1 cellular context compared by ENCODE assay signal in genomic region chr6:158687507-158687906, GRCh38.
TF ChIP-seq lines count a peak whose summit lies in the region.

No MANE protein-coding gene starts in this region.

TF ChIP-seq in WTC11, 78 proteins besides CTCF, POLR2A, EP300 and RAD21 (continued from another document):
- TF ChIP-seq ARID4B (CRISPR knock-in tag; IDR thresholded peaks at IDR 0.05; ENCODE audit: borderline replicate concordance) = no peak
- no peak for TF ChIP-seq TCF7 (CRISPR knock-in tag; IDR thresholded peaks at IDR 0.05; ENCODE audit: low read depth)
- no peak for TF ChIP-seq FOXP1 (CRISPR knock-in tag; IDR thresholded peaks at IDR 0.05; ENCODE audit: borderline replicate concordance)
- TF ChIP-seq SOX15 (CRISPR knock-in tag; IDR thresholded peaks at IDR 0.05) = no peak
- no peak for TF ChIP-seq NR3C1 (CRISPR knock-in tag; conservative IDR thresholded peaks at IDR 0.05; ENCODE audit: low read depth)
- TF ChIP-seq FOXP4 (CRISPR knock-in tag; IDR thresholded peaks at IDR 0.05) = no peak
- TF ChIP-seq, protein P1, sequence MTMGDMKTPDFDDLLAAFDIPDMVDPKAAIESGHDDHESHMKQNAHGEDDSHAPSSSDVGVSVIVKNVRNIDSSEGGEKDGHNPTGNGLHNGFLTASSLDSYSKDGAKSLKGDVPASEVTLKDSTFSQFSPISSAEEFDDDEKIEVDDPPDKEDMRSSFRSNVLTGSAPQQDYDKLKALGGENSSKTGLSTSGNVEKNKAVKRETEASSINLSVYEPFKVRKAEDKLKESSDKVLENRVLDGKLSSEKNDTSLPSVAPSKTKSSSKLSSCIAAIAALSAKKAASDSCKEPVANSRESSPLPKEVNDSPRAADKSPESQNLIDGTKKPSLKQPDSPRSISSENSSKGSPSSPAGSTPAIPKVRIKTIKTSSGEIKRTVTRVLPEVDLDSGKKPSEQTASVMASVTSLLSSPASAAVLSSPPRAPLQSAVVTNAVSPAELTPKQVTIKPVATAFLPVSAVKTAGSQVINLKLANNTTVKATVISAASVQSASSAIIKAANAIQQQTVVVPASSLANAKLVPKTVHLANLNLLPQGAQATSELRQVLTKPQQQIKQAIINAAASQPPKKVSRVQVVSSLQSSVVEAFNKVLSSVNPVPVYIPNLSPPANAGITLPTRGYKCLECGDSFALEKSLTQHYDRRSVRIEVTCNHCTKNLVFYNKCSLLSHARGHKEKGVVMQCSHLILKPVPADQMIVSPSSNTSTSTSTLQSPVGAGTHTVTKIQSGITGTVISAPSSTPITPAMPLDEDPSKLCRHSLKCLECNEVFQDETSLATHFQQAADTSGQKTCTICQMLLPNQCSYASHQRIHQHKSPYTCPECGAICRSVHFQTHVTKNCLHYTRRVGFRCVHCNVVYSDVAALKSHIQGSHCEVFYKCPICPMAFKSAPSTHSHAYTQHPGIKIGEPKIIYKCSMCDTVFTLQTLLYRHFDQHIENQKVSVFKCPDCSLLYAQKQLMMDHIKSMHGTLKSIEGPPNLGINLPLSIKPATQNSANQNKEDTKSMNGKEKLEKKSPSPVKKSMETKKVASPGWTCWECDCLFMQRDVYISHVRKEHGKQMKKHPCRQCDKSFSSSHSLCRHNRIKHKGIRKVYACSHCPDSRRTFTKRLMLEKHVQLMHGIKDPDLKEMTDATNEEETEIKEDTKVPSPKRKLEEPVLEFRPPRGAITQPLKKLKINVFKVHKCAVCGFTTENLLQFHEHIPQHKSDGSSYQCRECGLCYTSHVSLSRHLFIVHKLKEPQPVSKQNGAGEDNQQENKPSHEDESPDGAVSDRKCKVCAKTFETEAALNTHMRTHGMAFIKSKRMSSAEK (CRISPR knock-in tag; IDR thresholded peaks at IDR 0.05; ENCODE audit: borderline replicate concordance) = no peak
- no peak for TF ChIP-seq ZNF671 (CRISPR knock-in tag; IDR thresholded peaks at IDR 0.05)
- TF ChIP-seq RORB (CRISPR knock-in tag; IDR thresholded peaks at IDR 0.05) = no peak
- TF ChIP-seq, protein P2, sequence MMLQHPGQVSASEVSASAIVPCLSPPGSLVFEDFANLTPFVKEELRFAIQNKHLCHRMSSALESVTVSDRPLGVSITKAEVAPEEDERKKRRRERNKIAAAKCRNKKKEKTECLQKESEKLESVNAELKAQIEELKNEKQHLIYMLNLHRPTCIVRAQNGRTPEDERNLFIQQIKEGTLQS (CRISPR knock-in tag; conservative IDR thresholded peaks at IDR 0.05) = no peak
- no peak for TF ChIP-seq TEAD4 (CRISPR knock-in tag; IDR thresholded peaks at IDR 0.05)
- TF ChIP-seq, protein P3, sequence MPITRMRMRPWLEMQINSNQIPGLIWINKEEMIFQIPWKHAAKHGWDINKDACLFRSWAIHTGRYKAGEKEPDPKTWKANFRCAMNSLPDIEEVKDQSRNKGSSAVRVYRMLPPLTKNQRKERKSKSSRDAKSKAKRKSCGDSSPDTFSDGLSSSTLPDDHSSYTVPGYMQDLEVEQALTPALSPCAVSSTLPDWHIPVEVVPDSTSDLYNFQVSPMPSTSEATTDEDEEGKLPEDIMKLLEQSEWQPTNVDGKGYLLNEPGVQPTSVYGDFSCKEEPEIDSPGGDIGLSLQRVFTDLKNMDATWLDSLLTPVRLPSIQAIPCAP (CRISPR knock-in tag; IDR thresholded peaks at IDR 0.05) = no peak
- TF ChIP-seq, protein P4, sequence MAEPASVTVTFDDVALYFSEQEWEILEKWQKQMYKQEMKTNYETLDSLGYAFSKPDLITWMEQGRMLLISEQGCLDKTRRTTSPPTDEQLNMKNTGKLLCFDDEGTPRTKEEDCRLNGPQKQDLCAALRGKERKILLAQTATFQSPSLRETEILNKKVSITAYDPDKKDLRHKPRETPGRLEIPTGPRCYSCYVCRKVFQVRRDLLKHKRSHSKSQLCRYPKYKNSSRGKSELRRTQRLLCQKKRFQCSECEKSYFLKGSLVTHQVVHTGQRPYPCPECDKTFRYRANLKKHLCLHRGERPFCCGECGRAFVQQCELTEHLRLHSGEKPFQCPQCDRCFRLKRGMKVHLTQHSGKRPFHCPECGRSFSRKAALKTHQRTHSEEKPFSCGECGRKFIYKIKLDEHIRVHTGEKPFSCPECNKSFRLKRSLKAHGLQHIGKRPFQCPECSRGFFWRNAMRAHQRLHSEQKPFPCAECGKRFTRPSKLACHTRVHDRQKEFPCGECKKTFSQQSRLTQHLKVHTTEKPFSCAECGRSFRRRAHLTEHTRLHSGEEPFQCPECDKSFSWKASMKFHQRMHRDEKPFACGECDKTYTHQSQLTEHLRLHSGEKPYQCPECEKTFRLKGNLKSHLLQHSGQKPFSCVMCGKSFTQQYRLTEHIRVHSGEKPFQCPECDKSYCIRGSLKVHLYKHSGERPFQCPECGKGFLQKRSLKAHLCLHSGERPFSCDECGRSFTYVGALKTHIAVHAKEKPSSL (CRISPR knock-in tag; conservative IDR thresholded peaks at IDR 0.05) = no peak
TF ChIP-seq in WTC11: peak in this region for 0.
